17 cellular contexts compared by ENCODE assay signal in genomic region chr2:16386000-16386399, GRCh38.
DNase-seq lines count a peak whose midpoint lies in the region; ATAC-seq, FAIRE-seq and TF ChIP-seq lines count a peak whose summit lies in the region.
"Had no signal": no experiment of that assay in that cellular context is flagged by ENCODE, and none has a peak within 500 bp of the region (broad histone marks: within the 10 kb centered on the region; RNA-seq: fewer than 3 reads in every experiment).

No MANE protein-coding gene starts in this region.

- POLR2A ChIA-PET in naive thymus-derived CD8-positive, alpha-beta T cell (lab: Charles Lee): no interaction called here

- H3K36me3 ChIP-seq in cardiac muscle cell: no peaks in the 10 kb centered on the region
- H3K36me3 ChIP-seq in heart left ventricle: no peaks in the 10 kb centered on the region
- H3K36me3 ChIP-seq: BLaER1 treated with 17β-estradiol and CSF1 and Interleukin-3, amounts not matched to agents 10 nM and 100 nM; HAP-1 had no signal

- peaks cover 34% of the 10 kb centered on the region for H3K4me1 ChIP-seq in cardiac muscle cell (ENCODE audit: low read depth)
- peaks cover 0 to 7% (median 0%) of the 10 kb centered on the region in 12 donors for H3K4me1 ChIP-seq in heart left ventricle
- H3K4me1 ChIP-seq: BLaER1 treated with 17β-estradiol and CSF1 and Interleukin-3, amounts not matched to agents 10 nM and 100 nM; HAP-1 had no signal

- H3K4me3 Mint-ChIP-seq in naive thymus-derived CD8-positive, alpha-beta T cell: no peak overlapping the region
- H3K4me3 Mint-ChIP-seq: CD8-positive, alpha-beta T cell had no signal

- WGBS in heart left ventricle, 4 donors: 65 to 79% (median 67%) methylated on average over 2 of the region's 2 CpGs

- no peaks in the 10 kb centered on the region for H3K9me3 ChIP-seq in cardiac muscle cell (ENCODE audit: low read depth)
- H3K9me3 ChIP-seq in heart left ventricle: no peaks in the 10 kb centered on the region
- H3K9me3 ChIP-seq: BLaER1 treated with 17β-estradiol and CSF1 and Interleukin-3, amounts not matched to agents 10 nM and 100 nM; HAP-1 had no signal

- peaks cover 0 to 3% (median 0%) of the 10 kb centered on the region in 9 donors for H3K9me3 Mint-ChIP-seq in naive thymus-derived CD8-positive, alpha-beta T cell
- H3K9me3 Mint-ChIP-seq: CD8-positive, alpha-beta T cell had no signal

- H3K27ac Mint-ChIP-seq in naive thymus-derived CD8-positive, alpha-beta T cell: no peak overlapping the region
- H3K27ac Mint-ChIP-seq: CD8-positive, alpha-beta T cell had no signal

- FAIRE-seq in RCC 7860 (lab: Jason Lieb, UNC): no peak
- FAIRE-seq: G401.6, GM12891, GM19239, HepG2 had no signal

- TF ChIP-seq POLR2A in heart left ventricle (IDR thresholded peaks at IDR 0.05): no peak

- no peak overlapping the region for H3K4me3 ChIP-seq in cardiac muscle cell
- H3K4me3 ChIP-seq in heart left ventricle: no peak overlapping the region
- H3K4me3 ChIP-seq: BLaER1 treated with 17β-estradiol and CSF1 and Interleukin-3, amounts not matched to agents 10 nM and 100 nM; GM23248; HAP-1 had no signal

- ATAC-seq in heart left ventricle: no peak
- ATAC-seq in naive thymus-derived CD8-positive, alpha-beta T cell: no peak
- ATAC-seq: CD8-positive, alpha-beta T cell; HepG2 had no signal

- intact Hi-C loops in heart left ventricle (cut with DNase I): no loop called here

- H3K27me3 Mint-ChIP-seq in naive thymus-derived CD8-positive, alpha-beta T cell: peaks cover 0 to 8% (median 0%) of the 10 kb centered on the region in 5 donors

- no peaks in the 10 kb centered on the region for H3K36me3 Mint-ChIP-seq in naive thymus-derived CD8-positive, alpha-beta T cell
- H3K36me3 Mint-ChIP-seq: CD8-positive, alpha-beta T cell had no signal

- no peaks in the 10 kb centered on the region for H3K4me1 Mint-ChIP-seq in naive thymus-derived CD8-positive, alpha-beta T cell

- DNase-seq in NCI-H1092 treated with DMSO at 0.1 percent for 48 hours (lab: John Stamatoyannopoulos, UW): peak; percentile 17
- DNase-seq in NCI-H1092 (lab: John Stamatoyannopoulos, UW): no peak
- peak in 1 of 2 donors; percentile 43 for DNase-seq in cardiac muscle cell (ENCODE audit: low read depth in 1 of 2, low spot score in 1 of 2)
- DNase-seq in heart left ventricle: no peak
- DNase-seq in NCI-H526 (lab: John Stamatoyannopoulos, UW): peak; percentile 86 to 92
- no peak for DNase-seq in RCC 7860 (ENCODE audit: low spot score)
- no peak for DNase-seq in naive thymus-derived CD8-positive, alpha-beta T cell
- DNase-seq: 8988T; Calu3; CD8-positive, alpha-beta T cell; GM23248 had no signal

- no peaks in the 10 kb centered on the region for H3K27me3 ChIP-seq in cardiac muscle cell
- H3K27me3 ChIP-seq in heart left ventricle: no peaks in the 10 kb centered on the region
- H3K27me3 ChIP-seq: BLaER1 treated with 17β-estradiol and CSF1 and Interleukin-3, amounts not matched to agents 10 nM and 100 nM had no signal

- H3K27ac ChIP-seq in cardiac muscle cell: peak overlapping the region; percentile 81
- no peak overlapping the region for H3K27ac ChIP-seq in heart left ventricle
- H3K27ac ChIP-seq: BLaER1 treated with 17β-estradiol and CSF1 and Interleukin-3, amounts not matched to agents 10 nM and 100 nM; GM23248 had no signal

- TF ChIP-seq CTCF in cardiac muscle cell (IDR thresholded peaks at IDR 0.05; ENCODE audit: low read depth, low read length) (no peak), heart left ventricle (IDR thresholded peaks at IDR 0.05) (no peak)

Comparison
In these comparisons a context has a peak if more than half of its experiments do, and no peak if none do; other contexts are left out.
1. DNase-seq: peak in NCI-H1092 treated with DMSO at 0.1 percent for 48 hours (single experiment) and NCI-H526 (2 of 2); none in NCI-H1092 (single experiment), heart left ventricle (0 of 5), RCC 7860 (single experiment) and naive thymus-derived CD8-positive, alpha-beta T cell (0 of 10).